In genomic region chr5:119355636-119356383, GRCh38 we compare ENCODE assay signal across 8 cellular contexts. TPM values are rescaled to one million over a fixed set of nuclear protein-coding genes. Genes with fewer than 3 reads are reported as not detected.
DNase-seq lines count a peak whose midpoint lies in the region; ATAC-seq and TF ChIP-seq lines count a peak whose summit lies in the region.

TNFAIP8 (plus strand) TSS chr5:119356019; CDS start chr5:119356091, 72 bp downstream.

- H3K27ac ChIP-seq in OCI-LY3 (ENCODE audit: low read length) (peak within 1 kb of the TSS; percentile 92), thyroid gland (peak within 1 kb of the TSS; percentile 86 to 93 (median 89))

- H4K20me1 ChIP-seq in OCI-LY3 (ENCODE audit: insufficient read depth, low read length), result peaks cover 32% of the 10 kb centered on the region

- peaks cover 80% of the 10 kb centered on the region for H3K79me2 ChIP-seq in OCI-LY3 (ENCODE audit: low read length)

- H3K36me3 ChIP-seq in OCI-LY3 (replicated peaks; ENCODE audit: low read depth, low read length), result peaks cover 8% of the 10 kb centered on the region
- no peaks in the 10 kb centered on the region for H3K36me3 ChIP-seq in thyroid gland

- intact Hi-C loops in thyroid gland (cut with DNase I), result no loop called here

- whole genome bisulfite sequencing in thyroid gland, 2 donors, result 0% methylated on average over 55 of the region's 55 CpGs

- H3K4me1 ChIP-seq in OCI-LY3 (ENCODE audit: low read length) (peaks cover 62% of the 10 kb centered on the region), thyroid gland (peaks cover 44 to 47% of the 10 kb centered on the region in 2 donors)

- peak; percentile 48 for DNase-seq in activated gamma-delta T cell treated with anti-CD3 and anti-CD28 coated beads, Interleukin-2, amount 50 U/mL, for 16 hours (ENCODE audit: low read depth)
- DNase-seq in glomerular visceral epithelial cell (ENCODE audit: extremely low spot score), result peak; percentile 75
- no peak for DNase-seq in omental fat pad (ENCODE audit: low spot score)
- DNase-seq in thyroid gland, result peak; percentile 77 to 81
- DNase-seq in NCI-H510A treated with DMSO at 0.1 percent for 48 hours (lab: John Stamatoyannopoulos, UW), result no peak

- TF ChIP-seq CTCF in OCI-LY3 (IDR thresholded peaks at IDR 0.05; ENCODE audit: low read depth, low read length), result no peak
- no peak for TF ChIP-seq CTCF in omental fat pad (IDR thresholded peaks at IDR 0.05)
- TF ChIP-seq CTCF in thyroid gland (IDR thresholded peaks at IDR 0.05), result no peak

- H2AFZ ChIP-seq in OCI-LY3 (ENCODE audit: low read depth, low read length), result no peak within 1 kb of the TSS

- H3K4me2 ChIP-seq in OCI-LY3 (ENCODE audit: low read length), result peak within 1 kb of the TSS; percentile 91

- H3K4me3 ChIP-seq in OCI-LY3 (ENCODE audit: low read length), result peak within 1 kb of the TSS; percentile 99
- peak within 1 kb of the TSS; percentile 40 to 74 (median 41) for H3K4me3 ChIP-seq in thyroid gland (replicated peaks in 1 of 3)

- peak; percentile 49 for ATAC-seq in GM18502 (IDR thresholded peaks at IDR 0.05; ENCODE audit: poor library complexity, unreplicated experiment)
- peak; percentile 43 for ATAC-seq in HG02763 (IDR thresholded peaks at IDR 0.05; ENCODE audit: unreplicated experiment)
- ATAC-seq in omental fat pad (ENCODE audit: low FRiP score), result peak; percentile 69

- no peaks in the 10 kb centered on the region for H3K27me3 ChIP-seq in OCI-LY3 (ENCODE audit: low read depth, low read length)
- H3K27me3 ChIP-seq in thyroid gland, result no peaks in the 10 kb centered on the region

- peak within 1 kb of the TSS; percentile 86 for H3K9ac ChIP-seq in OCI-LY3 (ENCODE audit: low read length)

- TF ChIP-seq POLR2A in thyroid gland (IDR thresholded peaks at IDR 0.05), result peak in 1 of 2 donors; percentile 64

- H3K9me3 ChIP-seq in OCI-LY3 (ENCODE audit: insufficient read depth, low read length) (no peaks in the 10 kb centered on the region), thyroid gland (no peaks in the 10 kb centered on the region)

RNA-seq across cellular contexts. Expression of gene TNFAIP8, which starts in this region (rescaled TPM):
- total RNA-seq in omental fat pad, result 100 to 1,000 TPM in 1 of 4 donors, 10 to 100 TPM in 3; 24.4 to 106 (median 75.0) TPM
- total RNA-seq in thyroid gland, result 10 to 100 TPM; 15.7 to 36.8 (median 33.6) TPM

Comparison
In these comparisons a context has a peak if more than half of its experiments do, and no peak if none do; other contexts are left out.
1. DNase-seq: peak in activated gamma-delta T cell treated with anti-CD3 and anti-CD28 coated beads, Interleukin-2, amount 50 U/mL, for 16 hours (single experiment), glomerular visceral epithelial cell (single experiment) and thyroid gland (2 of 2); none in omental fat pad (single experiment) and NCI-H510A treated with DMSO at 0.1 percent for 48 hours (single experiment).
2. Peak in every context shown above with its lines, with median percentiles within 50 percentile points of each other: ATAC-seq.